In genomic region chr7:84364708-84365107, GRCh38 we compare ENCODE assay signal across 19 cellular contexts.
A peak's percentile ranks its signal among the peaks of the same experiment; 100 is the strongest.
DNase-seq lines count a peak whose midpoint lies in the region; ATAC-seq and FAIRE-seq lines count a peak whose summit lies in the region.
"Had no signal": no experiment of that assay in that cellular context is flagged by ENCODE, and none has a peak within 500 bp of the region (broad histone marks: within the 10 kb centered on the region; RNA-seq: fewer than 3 reads in every experiment).

No MANE protein-coding gene starts in this region.

- H3K9me3 ChIP-seq in NT2/D1 (ENCODE audit: insufficient read depth, low read length) (no peaks in the 10 kb centered on the region), aorta (ENCODE audit: control insufficient read depth, low read length) (no peaks in the 10 kb centered on the region)
- H3K9me3 ChIP-seq: body of pancreas, vagina had no signal

- 83% methylated on average over 1 of the region's 1 CpG for WGBS in aorta, 2 donors

- H3K27ac ChIP-seq in aorta (ENCODE audit: low read depth in 1 of 2, low read length in 2 of 2): no peak overlapping the region
- H3K27ac ChIP-seq: body of pancreas, SK-N-MC, vagina had no signal

- H3K4me1 ChIP-seq in NT2/D1 (ENCODE audit: insufficient read depth, insufficient read length) (no peaks in the 10 kb centered on the region), aorta (ENCODE audit: control insufficient read depth in 1 of 2, insufficient read depth in 2 of 2, low read length in 2 of 2) (no peaks in the 10 kb centered on the region)
- H3K4me1 ChIP-seq: body of pancreas, vagina had no signal

- intact Hi-C loops in aorta (cut with DNase I): no loop called here

- ATAC-seq in aorta (ENCODE audit: low FRiP score): no peak
- ATAC-seq: activated CD8-positive, alpha-beta T cell treated with anti-CD3 and anti-CD28 coated beads, Interleukin-2, amount 10 ng/mL, durations not matched to agents 7 days and 5 days; body of pancreas; GM12878; stimulated activated naive CD8-positive, alpha-beta T cell treated with anti-CD3 and anti-CD28 coated beads, Interleukin-15, amount 100 ng/mL, for 72 hours had no signal

- no peaks in the 10 kb centered on the region for H3K27me3 ChIP-seq in NT2/D1 (ENCODE audit: insufficient read depth, insufficient read length)
- no peaks in the 10 kb centered on the region for H3K27me3 ChIP-seq in aorta (ENCODE audit: control insufficient read depth in 1 of 2, insufficient read depth in 2 of 2, low read length in 1 of 2)
- H3K27me3 ChIP-seq: body of pancreas, vagina had no signal

- peak; percentile 80 for FAIRE-seq in endometrium (lab: Jason Lieb, UNC)
- FAIRE-seq: GM12878 had no signal

- DNase-seq in ELR (ENCODE audit: low read depth): peak; percentile 53
- DNase-seq in NT2/D1 (ENCODE audit: low read depth, low spot score): peak; percentile 28
- peak; percentile 38 for DNase-seq in non-pigmented ciliary epithelial cell (ENCODE audit: low read depth)
- DNase-seq in aorta: no peak
- DNase-seq in stimulated activated CD4-positive, alpha-beta T cell treated with anti-CD3 and anti-CD28 coated beads, Interleukin-4, amount 100 ng/mL, for 1 hour: no peak
- no peak for DNase-seq in hepatic stellate cell (ENCODE audit: low spot score)
- DNase-seq in activated CD4-positive, alpha-beta T cell treated with anti-CD3 and anti-CD28 coated beads, Interleukin-2, amount 50 U/mL, for 1 hour: no peak
- DNase-seq: activated CD8-positive, alpha-beta T cell treated with anti-CD3 and anti-CD28 coated beads, Interleukin-2, amount 10 ng/mL, durations not matched to agents 7 days and 5 days; body of pancreas; DND-41; foreskin melanocyte; H9; NCI-H1092; NCI-H2171 treated with DMSO at 0.1 percent for 48 hours; stimulated activated naive CD8-positive, alpha-beta T cell treated with anti-CD3 and anti-CD28 coated beads, Interleukin-15, amount 100 ng/mL, for 72 hours had no signal

- H3K4me3 ChIP-seq in NT2/D1 (ENCODE audit: insufficient read length, low read depth): no peak overlapping the region
- H3K4me3 ChIP-seq in aorta (ENCODE audit: low read length in 2 of 2): no peak overlapping the region
- H3K4me3 ChIP-seq: body of pancreas, GM12878, SK-N-MC, vagina had no signal

- H3K36me3 ChIP-seq in NT2/D1 (ENCODE audit: insufficient read depth, insufficient read length, low read length): no peaks in the 10 kb centered on the region
- no peaks in the 10 kb centered on the region for H3K36me3 ChIP-seq in aorta (ENCODE audit: control insufficient read depth in 1 of 2, insufficient read depth in 2 of 2, low read length in 1 of 2)
- H3K36me3 ChIP-seq: vagina had no signal

- H3K9ac ChIP-seq in NT2/D1 (ENCODE audit: insufficient read length, low read depth): no peak overlapping the region

Comparison
In these comparisons a context has a peak if more than half of its experiments do, and no peak if none do; other contexts are left out.
1. DNase-seq: peak in ELR (single experiment), NT2/D1 (single experiment) and non-pigmented ciliary epithelial cell (single experiment); none in aorta (0 of 2), stimulated activated CD4-positive, alpha-beta T cell treated with anti-CD3 and anti-CD28 coated beads, Interleukin-4, amount 100 ng/mL, for 1 hour (single experiment), hepatic stellate cell (single experiment) and activated CD4-positive, alpha-beta T cell treated with anti-CD3 and anti-CD28 coated beads, Interleukin-2, amount 50 U/mL, for 1 hour (single experiment).